Comparison of ENCODE assay signal across 23 cellular contexts in genomic region chr15:40259021-40259420, GRCh38. TPM values are rescaled to one million over a fixed set of nuclear protein-coding genes. Genes with fewer than 3 reads are reported as not detected.
DNase-seq lines count a peak whose midpoint lies in the region; ATAC-seq, FAIRE-seq and TF ChIP-seq lines count a peak whose summit lies in the region.
"Had no signal": no experiment of that assay in that cellular context is flagged by ENCODE, and none has a peak within 500 bp of the region (broad histone marks: within the 10 kb centered on the region; RNA-seq: fewer than 3 reads in every experiment).

No MANE protein-coding gene starts in this region.

- DNase-seq in RPMI7951 (ENCODE audit: low read depth) (peak; percentile 86), H1 (ENCODE audit: low read depth in 1 of 2, low spot score in 2 of 2) (no peak), NCI-H1048 (lab: John Stamatoyannopoulos, UW) (no peak), spleen (no peak)
- DNase-seq: Calu3; CD8-positive, alpha-beta T cell; KG1; NCI-H1436; NCI-H2029; NCI-H774; T-cell had no signal

- 0 out of 2 replicates have a peak overlapping the region, but pooled peaks have one; percentile 88 for H2BK15ac ChIP-seq in H1 (ENCODE audit: low read length)

- H3K56ac ChIP-seq in H1 (replicated peaks; ENCODE audit: insufficient read length, low read depth, low read length): no peak overlapping the region

- FAIRE-seq in H1 (lab: Jason Lieb, UNC): no peak
- FAIRE-seq: A549, GM12891, GM18507, HTR-8/SVneo had no signal

- TF ChIP-seq CTCF in H1 (IDR thresholded peaks at IDR 0.05; ENCODE audit: control extremely low read depth in 1 of 3, insufficient read depth in 1 of 3, low read depth in 1 of 3, low read length in 3 of 3) (no peak), spleen (IDR thresholded peaks at IDR 0.05 in 8 of 11, conservative IDR thresholded peaks at IDR 0.05 in 3 of 11) (no peak)

- no peak overlapping the region for H3K4me3 ChIP-seq in BLaER1 treated with 17β-estradiol and CSF1 and Interleukin-3, amounts not matched to agents 10 nM and 100 nM
- H3K4me3 ChIP-seq in HUES6 (ENCODE audit: low read depth, low read length): no peak overlapping the region
- H3K4me3 ChIP-seq in H1 (ENCODE audit: extremely low read depth in 1 of 4, insufficient read depth in 2 of 4, low read depth in 3 of 4, low read length in 4 of 4): no peak overlapping the region
- H3K4me3 ChIP-seq in spleen: no peak overlapping the region
- H3K4me3 ChIP-seq: A549, HAP-1, SK-N-MC had no signal

- no peak overlapping the region for H3K14ac ChIP-seq in H1 (ENCODE audit: insufficient read length)

- peak overlapping the region; percentile 32; the same call in 1 of the 2 replicates for H2BK20ac ChIP-seq in H1 (ENCODE audit: low read length)

- H3K4me2 ChIP-seq in BLaER1 treated with 17β-estradiol and CSF1 and Interleukin-3, amounts not matched to agents 10 nM and 100 nM: peak overlapping the region in 10 of 11 experiments; percentile 21 to 60 (median 41); a peak in 16 of 22 replicates
- no peak overlapping the region for H3K4me2 ChIP-seq in H1 (ENCODE audit: insufficient read depth in 1 of 2, low read depth in 2 of 2, low read length in 2 of 2)
- H3K4me2 ChIP-seq: A549 had no signal

- H4K20me1 ChIP-seq in BLaER1 treated with 17β-estradiol and CSF1 and Interleukin-3, amounts not matched to agents 10 nM and 100 nM: no peaks in the 10 kb centered on the region; a peak in 3 of 22 replicates
- H4K20me1 ChIP-seq in H1 (replicated peaks in 1 of 2; ENCODE audit: control insufficient read depth in 1 of 2, insufficient read depth in 2 of 2, low read length in 2 of 2): no peaks in the 10 kb centered on the region

- no peak overlapping the region for H2BK120ac ChIP-seq in H1 (replicated peaks; ENCODE audit: low read depth, low read length)

- no peak overlapping the region for H4K91ac ChIP-seq in H1 (replicated peaks; ENCODE audit: insufficient read length, low read length)

- TF ChIP-seq EP300 in H1 (IDR thresholded peaks at IDR 0.05; ENCODE audit: borderline replicate concordance in 1 of 2, low read depth in 2 of 2, low read length in 2 of 2): no peak

- H3K18ac ChIP-seq in H1 (ENCODE audit: extremely low read depth, low read length): peak overlapping the region; percentile 68; the same call in 1 of the 2 replicates

- POLR2A ChIA-PET in H1 (lab: Charles Lee; ENCODE audit: partially characterized antibody): interaction anchor here (1.0 to 1.7 kb wide), 4 partner anchors 14 to 23 kb away, joined by 3 to 6 read pairs (median 4); partner anchors contain the start of gene PAK6

- 0 out of 22 replicates have a peak overlapping the region, but pooled peaks of 2 of the 11 experiments have one; percentile 7 to 19 for H3K9ac ChIP-seq in BLaER1 treated with 17β-estradiol and CSF1 and Interleukin-3, amounts not matched to agents 10 nM and 100 nM
- H3K9ac ChIP-seq in HUES6 (ENCODE audit: low read length) (peak overlapping the region; percentile 24), H1 (replicated peaks in 1 of 4; ENCODE audit: extremely low read depth in 1 of 4, low read depth in 3 of 4, low read length in 3 of 4) (peak overlapping the region in 1 of 4 experiments; percentile 32; a peak in 2 of 7 replicates)

- H3K4me1 ChIP-seq in BLaER1 treated with 17β-estradiol and CSF1 and Interleukin-3, amounts not matched to agents 10 nM and 100 nM: peaks cover 0 to 24% (median 12%) of the 10 kb centered on the region in 10 experiments; a peak in 14 of 20 replicates
- H3K4me1 ChIP-seq in HUES6 (ENCODE audit: control insufficient read depth, insufficient read depth, low read length) (peaks cover 25% of the 10 kb centered on the region), H1 (replicated peaks in 1 of 4; ENCODE audit: control insufficient read depth in 3 of 4, insufficient read depth in 4 of 4, low read length in 3 of 4) (peaks cover 0 to 15% (median 6%) of the 10 kb centered on the region in 4 experiments; a peak in 6 of 7 replicates), spleen (peaks cover 0 to 3% (median 0%) of the 10 kb centered on the region in 6 donors)
- H3K4me1 ChIP-seq: HAP-1 had no signal

- peak overlapping the region; percentile 81 for H2BK5ac ChIP-seq in H1 (ENCODE audit: low read depth, low read length)

- no peaks in the 10 kb centered on the region for H3K36me3 ChIP-seq in BLaER1 treated with 17β-estradiol and CSF1 and Interleukin-3, amounts not matched to agents 10 nM and 100 nM
- H3K36me3 ChIP-seq in HUES6 (ENCODE audit: control insufficient read depth, insufficient read depth, low read length): no peaks in the 10 kb centered on the region
- no peaks in the 10 kb centered on the region for H3K36me3 ChIP-seq in H1 (ENCODE audit: control insufficient read depth in 2 of 4, insufficient read depth in 4 of 4, low read length in 3 of 4)
- no peaks in the 10 kb centered on the region for H3K36me3 ChIP-seq in spleen
- H3K36me3 ChIP-seq: HAP-1 had no signal

- no peak overlapping the region for H3K4ac ChIP-seq in H1 (replicated peaks; ENCODE audit: insufficient read length, low read depth, low read length)

- H3K27ac ChIP-seq in BLaER1 treated with 17β-estradiol and CSF1 and Interleukin-3, amounts not matched to agents 10 nM and 100 nM: no peak overlapping the region
- H3K27ac ChIP-seq in HUES6 (ENCODE audit: low read depth, low read length) (no peak overlapping the region), H1 (ENCODE audit: low read depth, low read length) (no peak overlapping the region), spleen (no peak overlapping the region)
- H3K27ac ChIP-seq: A549, SK-N-MC had no signal

- no peaks in the 10 kb centered on the region for H3K9me3 ChIP-seq in BLaER1 treated with 17β-estradiol and CSF1 and Interleukin-3, amounts not matched to agents 10 nM and 100 nM (replicated peaks in 1 of 11)
- H3K9me3 ChIP-seq in HUES6 (ENCODE audit: control insufficient read depth, insufficient read depth, low read depth, low read length) (no peaks in the 10 kb centered on the region), H1 (ENCODE audit: insufficient read depth in 2 of 2, low read depth in 1 of 2, low read length in 1 of 2) (no peaks in the 10 kb centered on the region), spleen (no peaks in the 10 kb centered on the region)
- H3K9me3 ChIP-seq: A549, HAP-1 had no signal

- no peak overlapping the region for H4K5ac ChIP-seq in H1 (ENCODE audit: insufficient read length, low read depth, low read length)

- no peaks in the 10 kb centered on the region for H3K23me2 ChIP-seq in H1 (ENCODE audit: low read depth, low read length)

- TF ChIP-seq RAD21 in H1 (IDR thresholded peaks at IDR 0.05 in 1 of 2, conservative IDR thresholded peaks at IDR 0.05 in 1 of 2; ENCODE audit: low read depth in 2 of 2, low read length in 2 of 2): no peak

- H3K27me3 ChIP-seq in BLaER1 treated with 17β-estradiol and CSF1 and Interleukin-3, amounts not matched to agents 10 nM and 100 nM: peaks cover 12 to 19% (median 16%) of the 10 kb centered on the region in 11 experiments
- H3K27me3 ChIP-seq in HUES6 (ENCODE audit: control insufficient read depth, insufficient read depth, low read length) (peaks cover 9% of the 10 kb centered on the region), H1 (replicated peaks in 1 of 4; ENCODE audit: control insufficient read depth in 3 of 4, extremely low read depth in 1 of 4, insufficient read depth in 3 of 4, low read length in 3 of 4) (peaks cover 0 to 8% (median 5%) of the 10 kb centered on the region in 4 experiments; a peak in 6 of 7 replicates), spleen (replicated peaks in 1 of 7) (peaks cover 0 to 33% (median 7%) of the 10 kb centered on the region in 7 donors)

- H2AK5ac ChIP-seq in H1 (ENCODE audit: low read depth, low read length): peak overlapping the region; percentile 93; the same call in 1 of the 2 replicates

- peak overlapping the region; percentile 68; the same call in 1 of the 2 replicates for H2BK12ac ChIP-seq in H1 (ENCODE audit: low read depth, low read length)

- H3K79me2 ChIP-seq in H1 (ENCODE audit: control insufficient read depth in 1 of 2, insufficient read depth in 2 of 2, low read length in 2 of 2): no peaks in the 10 kb centered on the region

- intact Hi-C loops in spleen (cut with DNase I; ENCODE audit: low total_unique reads): no loop called here

- no peak for TF ChIP-seq POLR2A in H1 (IDR thresholded peaks at IDR 0.05; ENCODE audit: control extremely low read depth in 1 of 2, low read depth in 2 of 2, low read length in 2 of 2)
- TF ChIP-seq POLR2A in spleen (IDR thresholded peaks at IDR 0.05): no peak

- WGBS in H1 (ENCODE audit: extremely low coverage in 1 of 2, insufficient coverage in 1 of 2, insufficient read length in 1 of 2, insufficient replicate concordance in 2 of 2, low coverage in 1 of 2, low lambda C conversion rate in 2 of 2, missing lambda C conversion rate in 1 of 2), 2 experiments: 84% methylated on average over 7 of the region's 7 CpGs; no CpG with 5 or more reads in 1 of the 2 experiments
- 61 to 67% (median 66%) methylated on average over 6 to 7 of the region's 7 CpGs for WGBS in spleen, 5 donors

- CTCF ChIA-PET in H1 (lab: Charles Lee; ENCODE audit: partially characterized antibody): interaction anchor here (0.9 to 46.3 kb wide), 13 partner anchors 8 to 214 kb away, joined by 3 to 1340 read pairs (median 6); partner anchors contain the start of genes CCDC9B and PAK6

- peak overlapping the region; percentile 5; the same call in 1 of the 2 replicates for H2AFZ ChIP-seq in H1 (ENCODE audit: low read length)

- ATAC-seq in GM18858 (IDR thresholded peaks at IDR 0.05; ENCODE audit: unreplicated experiment) (no peak), HG03571 (IDR thresholded peaks at IDR 0.05; ENCODE audit: unreplicated experiment) (no peak)
- ATAC-seq: A549; CD8-positive, alpha-beta T cell; T-cell had no signal

- H3K79me1 ChIP-seq in H1 (ENCODE audit: low read depth, low read length): no peaks in the 10 kb centered on the region; the same call in 1 of the 2 replicates

- no peak overlapping the region for H4K8ac ChIP-seq in H1 (ENCODE audit: extremely low read depth, insufficient read depth, low read length)

- no peak overlapping the region for H3K23ac ChIP-seq in H1 (ENCODE audit: insufficient read length)

RNA-seq across cellular contexts. Expression of gene PAK6, which starts 20.2 kb away (rescaled TPM):
- 7.9 and 9.5 TPM in 2 replicates for total RNA-seq in RPMI7951 (2014; rRNA removed; shearing (Covaris generic))
- 9.0 and 9.4 TPM in 2 replicates for total RNA-seq in H1 (2021; fragmentation: NEBNext Ultra II Directional; extraction: Animal tissue kit (Norgen Biotek cat#: 25700))
- polyA plus RNA-seq in H1 (2011; rRNA removed) (6.9 and 12.5 TPM in 2 replicates), spleen (under 1 TPM; 0.24 to 0.46 (median 0.38) TPM)
- polyA plus RNA-seq in H1 (2011; cell fraction: cytosol; rRNA removed): 7.0 TPM
- 12.6 TPM for polyA plus RNA-seq in H1 (2011; cell fraction: nucleus; rRNA removed)
- 5.8 to 9.4 TPM (median 8.1 TPM) in 4 replicates for polyA plus RNA-seq in H1 (2012, experiment 1 of 2)
- 7.9 TPM for polyA plus RNA-seq in H1 (2012, experiment 2 of 2)
- 6.6 TPM for polyA plus RNA-seq in H1 (2013, experiment 1 of 2)
- 5.3 TPM for polyA plus RNA-seq in H1 (2013, experiment 2 of 2)
- polyA minus RNA-seq in H1 (2011; rRNA and poly(A)+ RNA removed): 4.6 and 6.3 TPM in 2 replicates
- polyA minus RNA-seq in H1 (2011; cell fraction: cytosol; rRNA and poly(A)+ RNA removed): 8.0 TPM
- 13.7 TPM for polyA minus RNA-seq in H1 (2011; cell fraction: nucleus; rRNA and poly(A)+ RNA removed)
- 1 to 10 TPM; 1.5 to 5.4 (median 2.0) TPM for total RNA-seq in spleen
- total RNA-seq: NCI-H460 had no signal
- polyA plus RNA-seq: BJ had no signal

RNA-seq across cellular contexts. Expression of gene ANKRD63, which starts 23.8 kb away (rescaled TPM):
- not detected in 2 replicates for total RNA-seq in RPMI7951 (2014; rRNA removed; shearing (Covaris generic))
- total RNA-seq in H1 (2021; fragmentation: NEBNext Ultra II Directional; extraction: Animal tissue kit (Norgen Biotek cat#: 25700)): 0.26 TPM in 1 of 2 replicates, not detected in the other
- 0.16 and 0.18 TPM in 2 replicates for polyA plus RNA-seq in H1 (2011; rRNA removed)
- 0.22 TPM for polyA plus RNA-seq in H1 (2011; cell fraction: cytosol; rRNA removed)
- polyA plus RNA-seq in H1 (2011; cell fraction: nucleus; rRNA removed): 0.94 TPM
- polyA plus RNA-seq in H1 (2012, experiment 1 of 2): 0.16 to 0.21 TPM in 2 of 4 replicates, not detected in the others
- not detected for polyA plus RNA-seq in H1 (2012, experiment 2 of 2)
- polyA plus RNA-seq in H1 (2013, experiment 1 of 2): not detected
- 0.04 TPM for polyA plus RNA-seq in H1 (2013, experiment 2 of 2)
- not detected in 2 replicates for polyA minus RNA-seq in H1 (2011; rRNA and poly(A)+ RNA removed)
- not detected for polyA minus RNA-seq in H1 (2011; cell fraction: cytosol; rRNA and poly(A)+ RNA removed)
- polyA minus RNA-seq in H1 (2011; cell fraction: nucleus; rRNA and poly(A)+ RNA removed): 2.1 TPM
- not detected for total RNA-seq in spleen
- polyA plus RNA-seq in spleen: not detected
- total RNA-seq: Calu3; CD8-positive, alpha-beta T cell; NCI-H460 had no signal
- polyA plus RNA-seq: BJ had no signal

RNA-seq across cellular contexts. Expression of gene PLCB2, which starts 48.7 kb away (rescaled TPM):
- 1.4 and 1.6 TPM in 2 replicates for total RNA-seq in RPMI7951 (2014; rRNA removed; shearing (Covaris generic))
- total RNA-seq in H1 (2021; fragmentation: NEBNext Ultra II Directional; extraction: Animal tissue kit (Norgen Biotek cat#: 25700)): 8.4 and 9.4 TPM in 2 replicates
- polyA plus RNA-seq in H1 (2011; rRNA removed) (7.2 and 11.3 TPM in 2 replicates), spleen (100 to 1,000 TPM in 2 of 3 donors, 10 to 100 TPM in 1; 63.8 to 190 (median 168) TPM)
- 10.7 TPM for polyA plus RNA-seq in H1 (2011; cell fraction: cytosol; rRNA removed)
- polyA plus RNA-seq in H1 (2011; cell fraction: nucleus; rRNA removed): 30.4 TPM
- polyA plus RNA-seq in H1 (2012, experiment 1 of 2): 4.1 to 10.7 TPM (median 7.5 TPM) in 4 replicates
- 4.1 TPM for polyA plus RNA-seq in H1 (2012, experiment 2 of 2)
- polyA plus RNA-seq in H1 (2013, experiment 1 of 2): 7.0 TPM
- polyA plus RNA-seq in H1 (2013, experiment 2 of 2): 7.6 TPM
- polyA minus RNA-seq in H1 (2011; rRNA and poly(A)+ RNA removed): 6.1 and 6.2 TPM in 2 replicates
- polyA minus RNA-seq in H1 (2011; cell fraction: cytosol; rRNA and poly(A)+ RNA removed): 3.7 TPM
- polyA minus RNA-seq in H1 (2011; cell fraction: nucleus; rRNA and poly(A)+ RNA removed): 20.0 TPM
- 100 to 1,000 TPM; 175 to 247 (median 189) TPM for total RNA-seq in spleen

Comparison
In these comparisons a context has a peak if more than half of its experiments do, and no peak if none do; other contexts are left out.
1. H3K4me2 ChIP-seq: peak in BLaER1 treated with 17β-estradiol and CSF1 and Interleukin-3, amounts not matched to agents 10 nM and 100 nM (10 of 11); none in H1 (0 of 2).
2. RNA of gene PLCB2, which starts 48.7 kb away (total RNA-seq): 175 to 247 TPM in spleen; 8.4 to 9.4 TPM in H1 and 1.4 to 1.6 TPM in RPMI7951; every median in the first group is over 10 times any median in the second.